In genomic region chr17:42304187-42305030, GRCh38 we compare ENCODE assay signal across 1 cellular context.
TF ChIP-seq lines count a peak whose summit lies in the region.

No MANE protein-coding gene starts in this region.

TF ChIP-seq in HepG2, 621 proteins besides CTCF, POLR2A, EP300 and RAD21 (continued from another document and continues in another):
- TF ChIP-seq NR0B2 (CRISPR knock-in tag; IDR thresholded peaks at IDR 0.05), result 0 out of 2 replicates have a peak, but pooled peaks have one; percentile 23
- TF ChIP-seq JDP2 (CRISPR knock-in tag; IDR thresholded peaks at IDR 0.05; ENCODE audit: borderline replicate concordance), result no peak
- TF ChIP-seq ZNF512B (CRISPR knock-in tag; IDR thresholded peaks at IDR 0.05; ENCODE audit: borderline replicate concordance), result no peak
- no peak for TF ChIP-seq RAD51 (IDR thresholded peaks at IDR 0.05; ENCODE audit: borderline replicate concordance)
- TF ChIP-seq ZZZ3 (CRISPR knock-in tag; IDR thresholded peaks at IDR 0.05; ENCODE audit: borderline replicate concordance), result no peak
- no peak for TF ChIP-seq ZBTB20 (CRISPR knock-in tag; IDR thresholded peaks at IDR 0.05; ENCODE audit: borderline replicate concordance, low read depth)
- peak; percentile 74; the same call in 1 of the 2 replicates for TF ChIP-seq ATF5 (CRISPR knock-in tag; IDR thresholded peaks at IDR 0.05; ENCODE audit: low read depth)
- TF ChIP-seq ZNF335 (CRISPR knock-in tag; IDR thresholded peaks at IDR 0.05), result no peak
- TF ChIP-seq JUND (CRISPR knock-in tag; IDR thresholded peaks at IDR 0.05), result no peak
- no peak for TF ChIP-seq ZSCAN20 (CRISPR knock-in tag; IDR thresholded peaks at IDR 0.05; ENCODE audit: borderline replicate concordance)
- TF ChIP-seq MAFG (CRISPR knock-in tag; IDR thresholded peaks at IDR 0.05), result no peak
- peak; percentile 64; the same call in 1 of the 2 replicates for TF ChIP-seq ZSCAN21 (CRISPR knock-in tag; IDR thresholded peaks at IDR 0.05; ENCODE audit: borderline replicate concordance)
- TF ChIP-seq ZNF232 (CRISPR knock-in tag; IDR thresholded peaks at IDR 0.05; ENCODE audit: borderline replicate concordance), result peak; percentile 71; the same call in 1 of the 2 replicates
- TF ChIP-seq AKNA (CRISPR knock-in tag; IDR thresholded peaks at IDR 0.05; ENCODE audit: borderline replicate concordance), result no peak
- TF ChIP-seq ZNF619 (CRISPR knock-in tag; IDR thresholded peaks at IDR 0.05), result 0 out of 2 replicates have a peak, but pooled peaks have one; percentile 83
- no peak for TF ChIP-seq IKZF5 (CRISPR knock-in tag; IDR thresholded peaks at IDR 0.05)
- TF ChIP-seq NR2F1 (CRISPR knock-in tag; IDR thresholded peaks at IDR 0.05), result 0 out of 4 replicates have a peak, but pooled peaks of 1 of the 2 experiments have one; percentile 18
- TF ChIP-seq HNRNPL (IDR thresholded peaks at IDR 0.05; ENCODE audit: low read depth, low read length), result peak; percentile 86
- no peak for TF ChIP-seq U2AF2 (IDR thresholded peaks at IDR 0.05; ENCODE audit: low read depth, low read length)
- TF ChIP-seq FLYWCH1 (CRISPR knock-in tag; IDR thresholded peaks at IDR 0.05), result no peak
- TF ChIP-seq GPBP1L1 (CRISPR knock-in tag; IDR thresholded peaks at IDR 0.05), result no peak
- 0 out of 2 replicates have a peak, but pooled peaks have one; percentile 11 for TF ChIP-seq ZMYM4 (CRISPR knock-in tag; IDR thresholded peaks at IDR 0.05)
- no peak for TF ChIP-seq MBNL3 (CRISPR knock-in tag; conservative IDR thresholded peaks at IDR 0.05)
- TF ChIP-seq TOE1 (CRISPR knock-in tag; IDR thresholded peaks at IDR 0.05), result no peak
- no peak for TF ChIP-seq ERF (CRISPR knock-in tag; IDR thresholded peaks at IDR 0.05)
- no peak for TF ChIP-seq ZNF432 (CRISPR knock-in tag; IDR thresholded peaks at IDR 0.05; ENCODE audit: borderline replicate concordance)
- peak; percentile 58 for TF ChIP-seq ATF2 (CRISPR knock-in tag; IDR thresholded peaks at IDR 0.05)
- TF ChIP-seq HNF1B (CRISPR knock-in tag; IDR thresholded peaks at IDR 0.05), result peak; percentile 70; the same call in 1 of the 2 replicates
- no peak for TF ChIP-seq XBP1 (CRISPR knock-in tag; IDR thresholded peaks at IDR 0.05)
- TF ChIP-seq ZC3H13 (CRISPR knock-in tag; IDR thresholded peaks at IDR 0.05), result no peak
- TF ChIP-seq ZNF281 (CRISPR knock-in tag; IDR thresholded peaks at IDR 0.05; ENCODE audit: borderline replicate concordance), result no peak
- peak; percentile 62; the same call in 1 of the 2 replicates for TF ChIP-seq ZNF274 (CRISPR knock-in tag; IDR thresholded peaks at IDR 0.05)
- no peak for TF ChIP-seq FOXK1 (CRISPR knock-in tag; IDR thresholded peaks at IDR 0.05; ENCODE audit: borderline replicate concordance, low read depth)
- TF ChIP-seq PCBP2 (optimal IDR thresholded peaks at IDR 0.05; ENCODE audit: low read depth, low read length, poor library complexity, severe bottlenecking), result no peak
- no peak for TF ChIP-seq ZNF652 (CRISPR knock-in tag; IDR thresholded peaks at IDR 0.05; ENCODE audit: borderline replicate concordance, low read depth)
- peak; percentile 56; the same call in 1 of the 2 replicates for TF ChIP-seq ZNF460 (CRISPR knock-in tag; IDR thresholded peaks at IDR 0.05; ENCODE audit: borderline replicate concordance)
- peak; percentile 56; the same call in 1 of the 2 replicates for TF ChIP-seq GATAD2A (CRISPR knock-in tag; IDR thresholded peaks at IDR 0.05)
- TF ChIP-seq ARID3A (IDR thresholded peaks at IDR 0.05; ENCODE audit: low read depth, low read length), result no peak
- TF ChIP-seq LBX2 (CRISPR knock-in tag; IDR thresholded peaks at IDR 0.05; ENCODE audit: borderline replicate concordance), result no peak
